ENCODE assay signal across 15 cellular contexts in the genomic region with DNA sequence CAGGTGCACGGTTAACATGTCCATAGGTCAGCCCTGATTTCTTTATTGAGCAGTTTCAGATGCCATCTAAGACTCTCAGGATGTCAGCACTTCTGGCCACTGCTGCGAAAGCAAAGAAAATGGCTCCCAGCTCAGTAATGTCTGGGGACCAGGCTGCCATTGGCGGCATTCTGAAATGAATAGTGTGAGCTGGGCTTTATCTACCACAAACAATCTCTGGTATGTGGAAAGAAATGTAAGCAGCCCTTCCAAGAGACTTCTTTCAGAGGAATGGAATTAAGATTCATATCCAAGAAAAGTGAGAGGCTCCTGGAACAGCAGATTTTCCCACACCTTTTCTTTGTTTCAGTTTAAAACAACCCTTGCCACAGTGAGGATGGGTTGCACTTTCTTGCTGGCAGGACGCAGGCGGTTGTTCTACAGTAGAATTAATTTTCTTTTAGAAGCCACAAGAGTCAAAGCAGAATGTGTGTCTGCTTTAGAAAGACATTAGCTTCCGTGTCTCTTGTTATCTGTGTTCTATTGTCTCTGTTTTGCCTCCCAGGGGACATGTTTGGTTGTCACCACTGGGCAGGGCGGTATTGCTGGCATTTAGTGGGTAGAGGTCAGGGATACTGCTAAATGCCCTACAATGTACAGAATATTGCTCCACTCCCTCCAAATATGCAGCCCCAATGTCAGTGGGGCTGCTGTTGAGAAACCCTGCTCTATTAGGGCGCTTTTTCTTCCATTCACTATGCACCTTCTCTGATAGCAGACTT.
DNase-seq lines count a peak whose midpoint lies in the region; ATAC-seq, FAIRE-seq and TF ChIP-seq lines count a peak whose summit lies in the region.
"Had no signal": no experiment of that assay in that cellular context is flagged by ENCODE, and none has a peak within 500 bp of the region (broad histone marks: within the 10 kb centered on the region; RNA-seq: fewer than 3 reads in every experiment).

No MANE protein-coding gene starts in this region.

- H3K9me3 Mint-ChIP-seq in activated CD4-positive, alpha-beta memory T cell treated with anti-CD3 and anti-CD28 coated beads for 36 hours = peaks cover 2% of the 10 kb centered on the region
- H3K9me3 Mint-ChIP-seq: memory B cell had no signal

- H3K4me3 Mint-ChIP-seq in activated CD4-positive, alpha-beta memory T cell treated with anti-CD3 and anti-CD28 coated beads for 36 hours = no peak overlapping the region
- H3K4me3 Mint-ChIP-seq: brain, memory B cell had no signal

- H3K27me3 ChIP-seq in mammary epithelial cell (ENCODE audit: insufficient read depth, low read length) = no peaks in the 10 kb centered on the region
- H3K27me3 ChIP-seq: BLaER1, vagina had no signal

- H3K4me3 ChIP-seq in AG04449 (ENCODE audit: low read depth, low read length) (no peak overlapping the region), mammary epithelial cell (replicated peaks in 1 of 3; ENCODE audit: insufficient read depth in 1 of 3, low read depth in 2 of 3, low read length in 3 of 3) (no peak overlapping the region)
- H3K4me3 ChIP-seq: BLaER1, vagina had no signal

- no peak for FAIRE-seq in GM12892 (lab: Jason Lieb, UNC)
- FAIRE-seq: frontal cortex had no signal

- WGBS in mammary epithelial cell (ENCODE audit: low coverage, missing lambda C conversion rate) = 39% methylated on average over 8 of the region's 8 CpGs

- H3K27ac Mint-ChIP-seq in activated CD4-positive, alpha-beta memory T cell treated with anti-CD3 and anti-CD28 coated beads for 36 hours = no peak overlapping the region
- H3K27ac Mint-ChIP-seq: memory B cell had no signal

- no peak for ATAC-seq in GM18520 (IDR thresholded peaks at IDR 0.05; ENCODE audit: unreplicated experiment)

- H4K20me1 ChIP-seq in mammary epithelial cell (ENCODE audit: insufficient read depth, low read length) = no peaks in the 10 kb centered on the region
- H4K20me1 ChIP-seq: BLaER1 had no signal

- no peaks in the 10 kb centered on the region for H3K4me1 ChIP-seq in mammary epithelial cell (ENCODE audit: insufficient read depth, low read length)
- H3K4me1 ChIP-seq: BLaER1, vagina had no signal

- H2AFZ ChIP-seq in mammary epithelial cell (ENCODE audit: low read depth, low read length) = peak overlapping the region; percentile 67

- H3K36me3 ChIP-seq in mammary epithelial cell (ENCODE audit: insufficient read depth, low read length) = no peaks in the 10 kb centered on the region
- H3K36me3 ChIP-seq: BLaER1, vagina had no signal

- intact Hi-C loops in mammary epithelial cell (cut with micrococcal nuclease) = no loop called here
- intact Hi-C loops in activated CD4-positive, alpha-beta memory T cell treated with anti-CD3 and anti-CD28 coated beads for 36 hours (cut with micrococcal nuclease) = no loop called here

- peaks cover 7% of the 10 kb centered on the region for H3K27me3 Mint-ChIP-seq in activated CD4-positive, alpha-beta memory T cell treated with anti-CD3 and anti-CD28 coated beads for 36 hours
- H3K27me3 Mint-ChIP-seq: brain had no signal

- no peaks in the 10 kb centered on the region for H3K9me3 ChIP-seq in mammary epithelial cell (replicated peaks; ENCODE audit: insufficient read depth, low read length)
- H3K9me3 ChIP-seq: BLaER1, vagina had no signal

- in situ Hi-C loops in mammary epithelial cell (cut with MboI; ENCODE audit: low sequenced_read_pairs in 2 of 2) = loop anchor here (25.0 kb wide), 1 partner anchor 609 kb away; no protein-coding TSS in a partner anchor

- H3K4me2 ChIP-seq in mammary epithelial cell (ENCODE audit: insufficient read depth, low read depth, low read length) = peak overlapping the region; percentile 26
- H3K4me2 ChIP-seq: BLaER1 had no signal

- H3K27ac ChIP-seq in mammary epithelial cell (ENCODE audit: insufficient read depth, low read depth, low read length) = no peak overlapping the region
- H3K27ac ChIP-seq: BLaER1, vagina had no signal

- DNase-seq in AG04449 (ENCODE audit: low read depth, low spot score) (peak; percentile 67), HT1080 (ENCODE audit: low read depth) (peak; percentile 39), mammary epithelial cell (no peak), kidney tubule cell (ENCODE audit: low spot score) (peak; percentile 19), T-helper 2 cell (no peak), GM12892 (ENCODE audit: insufficient read length) (no peak)
- DNase-seq in activated CD4-positive, alpha-beta memory T cell treated with anti-CD3 and anti-CD28 coated beads for 36 hours = no peak
- DNase-seq: NCI-H1048, NCI-H748 treated with DMSO at 0.1 percent for 48 hours had no signal

- POLR2A ChIA-PET in AG04449 (lab: Yijun Ruan, JAX) = no interaction called here
- POLR2A ChIA-PET in activated CD4-positive, alpha-beta memory T cell treated with anti-CD3 and anti-CD28 coated beads for 36 hours (lab: Charles Lee) = no interaction called here

- H3K79me2 ChIP-seq in mammary epithelial cell (ENCODE audit: insufficient read depth, low read length) = no peaks in the 10 kb centered on the region

- TF ChIP-seq POLR2A in GM12892 (IDR thresholded peaks at IDR 0.05; ENCODE audit: low read depth, low read length) = no peak

- no peaks in the 10 kb centered on the region for H3K36me3 Mint-ChIP-seq in activated CD4-positive, alpha-beta memory T cell treated with anti-CD3 and anti-CD28 coated beads for 36 hours
- H3K36me3 Mint-ChIP-seq: memory B cell had no signal

- H3K9ac ChIP-seq in mammary epithelial cell (ENCODE audit: insufficient read depth, low read length) = no peak overlapping the region
- H3K9ac ChIP-seq: BLaER1 had no signal

- no peaks in the 10 kb centered on the region for H3K4me1 Mint-ChIP-seq in activated CD4-positive, alpha-beta memory T cell treated with anti-CD3 and anti-CD28 coated beads for 36 hours (ENCODE audit: low read depth)
- H3K4me1 Mint-ChIP-seq: memory B cell had no signal

- BruUV-seq in mammary epithelial cell (replicated peaks; lab: Mats Ljungman, UMichigan) = no TSS peak

- CTCF ChIA-PET in AG04449 (lab: Yijun Ruan, JAX) = interaction anchor here (1.0 to 1.9 kb wide), 3 partner anchors 294 to 974 kb away, joined by 4 to 17 read pairs (median 7); no protein-coding TSS in a partner anchor
- CTCF ChIA-PET in mammary epithelial cell (lab: Charles Lee; ENCODE audit: low non-redundant PET) = no interaction called here
- CTCF ChIA-PET in activated CD4-positive, alpha-beta memory T cell treated with anti-CD3 and anti-CD28 coated beads for 36 hours (lab: Charles Lee) = interaction anchor here (0.7 to 2.0 kb wide), 3 partner anchors 9 to 373 kb away, joined by 3 to 4 read pairs (median 3); no protein-coding TSS in a partner anchor

- dilution Hi-C loops in mammary epithelial cell (cut with HindIII; ENCODE audit: low sequenced_read_pairs) = no loop called here

- TF ChIP-seq CTCF in AG04449 (IDR thresholded peaks at IDR 0.05; ENCODE audit: insufficient read depth, low read length, missing control alignments) (no peak), mammary epithelial cell (conservative IDR thresholded peaks at IDR 0.05 in 1 of 2, IDR thresholded peaks at IDR 0.05 in 1 of 2; ENCODE audit: extremely low read depth in 1 of 2, insufficient read depth in 1 of 2, low read depth in 1 of 2, low read length in 2 of 2) (no peak)

Comparison
In these comparisons a context has a peak if more than half of its experiments do, and no peak if none do; other contexts are left out.
1. DNase-seq: peak in AG04449 (single experiment), HT1080 (single experiment) and kidney tubule cell (single experiment); none in mammary epithelial cell (single experiment), T-helper 2 cell (0 of 5), GM12892 (single experiment) and activated CD4-positive, alpha-beta memory T cell treated with anti-CD3 and anti-CD28 coated beads for 36 hours (single experiment).